ENCODE assay signal across 1 cellular context in the genomic region with DNA sequence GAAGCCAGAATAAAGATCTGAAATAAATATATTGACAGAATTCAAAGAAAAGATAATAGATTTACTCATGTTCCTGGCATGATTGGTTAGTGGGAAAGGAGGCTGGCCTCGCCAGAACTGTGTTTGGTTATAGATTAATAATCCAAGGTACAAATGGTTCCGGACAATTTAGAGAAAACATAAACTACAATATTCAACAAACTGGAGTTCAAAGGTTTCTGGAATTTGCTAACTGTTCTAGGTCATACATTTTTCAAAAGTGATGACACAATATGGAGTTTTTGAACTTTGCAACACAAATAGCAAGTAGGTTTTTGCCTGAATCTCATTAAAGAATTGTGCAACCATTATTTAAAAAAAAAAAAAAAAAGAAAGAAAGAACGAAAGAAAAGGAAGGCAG.
A peak's percentile ranks its signal among the peaks of the same experiment; 100 is the strongest.
TF ChIP-seq lines count a peak whose summit lies in the region.

No MANE protein-coding gene starts in this region.

TF ChIP-seq in HepG2, 621 proteins besides CTCF, POLR2A, EP300 and RAD21 (continued from another document and continues in another):
- TF ChIP-seq ZNF878 (CRISPR knock-in tag; IDR thresholded peaks at IDR 0.05) = no peak
- no peak for TF ChIP-seq ZNF883 (CRISPR knock-in tag; IDR thresholded peaks at IDR 0.05; ENCODE audit: not compliant biosample characterization)
- TF ChIP-seq, protein P1, sequence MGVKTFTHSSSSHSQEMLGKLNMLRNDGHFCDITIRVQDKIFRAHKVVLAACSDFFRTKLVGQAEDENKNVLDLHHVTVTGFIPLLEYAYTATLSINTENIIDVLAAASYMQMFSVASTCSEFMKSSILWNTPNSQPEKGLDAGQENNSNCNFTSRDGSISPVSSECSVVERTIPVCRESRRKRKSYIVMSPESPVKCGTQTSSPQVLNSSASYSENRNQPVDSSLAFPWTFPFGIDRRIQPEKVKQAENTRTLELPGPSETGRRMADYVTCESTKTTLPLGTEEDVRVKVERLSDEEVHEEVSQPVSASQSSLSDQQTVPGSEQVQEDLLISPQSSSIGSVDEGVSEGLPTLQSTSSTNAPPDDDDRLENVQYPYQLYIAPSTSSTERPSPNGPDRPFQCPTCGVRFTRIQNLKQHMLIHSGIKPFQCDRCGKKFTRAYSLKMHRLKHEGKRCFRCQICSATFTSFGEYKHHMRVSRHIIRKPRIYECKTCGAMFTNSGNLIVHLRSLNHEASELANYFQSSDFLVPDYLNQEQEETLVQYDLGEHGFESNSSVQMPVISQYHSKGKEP (CRISPR knock-in tag; IDR thresholded peaks at IDR 0.05) = no peak
- no peak for TF ChIP-seq RFX1 (IDR thresholded peaks at IDR 0.05)
- TF ChIP-seq, protein P2, sequence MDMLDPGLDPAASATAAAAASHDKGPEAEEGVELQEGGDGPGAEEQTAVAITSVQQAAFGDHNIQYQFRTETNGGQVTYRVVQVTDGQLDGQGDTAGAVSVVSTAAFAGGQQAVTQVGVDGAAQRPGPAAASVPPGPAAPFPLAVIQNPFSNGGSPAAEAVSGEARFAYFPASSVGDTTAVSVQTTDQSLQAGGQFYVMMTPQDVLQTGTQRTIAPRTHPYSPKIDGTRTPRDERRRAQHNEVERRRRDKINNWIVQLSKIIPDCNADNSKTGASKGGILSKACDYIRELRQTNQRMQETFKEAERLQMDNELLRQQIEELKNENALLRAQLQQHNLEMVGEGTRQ (IDR thresholded peaks at IDR 0.05; ENCODE audit: low read depth, low read length) = no peak
- TF ChIP-seq, protein P2 (CRISPR knock-in tag; IDR thresholded peaks at IDR 0.05; ENCODE audit: borderline replicate concordance) = no peak
- TF ChIP-seq MTF1 (CRISPR knock-in tag; IDR thresholded peaks at IDR 0.05) = no peak
- no peak for TF ChIP-seq ZNF296 (CRISPR knock-in tag; conservative IDR thresholded peaks at IDR 0.05)
- TF ChIP-seq SOX6 (IDR thresholded peaks at IDR 0.05) = no peak
- TF ChIP-seq SOX6 (CRISPR knock-in tag; IDR thresholded peaks at IDR 0.05) = peak; percentile 80
- peak; percentile 74 for TF ChIP-seq CEBPG (CRISPR knock-in tag; IDR thresholded peaks at IDR 0.05)
- TF ChIP-seq, protein P3, sequence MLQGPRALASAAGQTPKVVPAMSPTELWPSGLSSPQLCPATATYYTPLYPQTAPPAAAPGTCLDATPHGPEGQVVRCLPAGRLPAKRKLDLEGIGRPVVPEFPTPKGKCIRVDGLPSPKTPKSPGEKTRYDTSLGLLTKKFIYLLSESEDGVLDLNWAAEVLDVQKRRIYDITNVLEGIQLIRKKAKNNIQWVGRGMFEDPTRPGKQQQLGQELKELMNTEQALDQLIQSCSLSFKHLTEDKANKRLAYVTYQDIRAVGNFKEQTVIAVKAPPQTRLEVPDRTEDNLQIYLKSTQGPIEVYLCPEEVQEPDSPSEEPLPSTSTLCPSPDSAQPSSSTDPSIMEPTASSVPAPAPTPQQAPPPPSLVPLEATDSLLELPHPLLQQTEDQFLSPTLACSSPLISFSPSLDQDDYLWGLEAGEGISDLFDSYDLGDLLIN (CRISPR knock-in tag; IDR thresholded peaks at IDR 0.05; ENCODE audit: borderline replicate concordance) = no peak
- TF ChIP-seq PLRG1 (conservative IDR thresholded peaks at IDR 0.05) = no peak
- no peak for TF ChIP-seq ZFP36L1 (CRISPR knock-in tag; IDR thresholded peaks at IDR 0.05)
- TF ChIP-seq, protein P4, sequence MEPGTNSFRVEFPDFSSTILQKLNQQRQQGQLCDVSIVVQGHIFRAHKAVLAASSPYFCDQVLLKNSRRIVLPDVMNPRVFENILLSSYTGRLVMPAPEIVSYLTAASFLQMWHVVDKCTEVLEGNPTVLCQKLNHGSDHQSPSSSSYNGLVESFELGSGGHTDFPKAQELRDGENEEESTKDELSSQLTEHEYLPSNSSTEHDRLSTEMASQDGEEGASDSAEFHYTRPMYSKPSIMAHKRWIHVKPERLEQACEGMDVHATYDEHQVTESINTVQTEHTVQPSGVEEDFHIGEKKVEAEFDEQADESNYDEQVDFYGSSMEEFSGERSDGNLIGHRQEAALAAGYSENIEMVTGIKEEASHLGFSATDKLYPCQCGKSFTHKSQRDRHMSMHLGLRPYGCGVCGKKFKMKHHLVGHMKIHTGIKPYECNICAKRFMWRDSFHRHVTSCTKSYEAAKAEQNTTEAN (CRISPR knock-in tag; conservative IDR thresholded peaks at IDR 0.05) = no peak
- no peak for TF ChIP-seq ZC3H13 (CRISPR knock-in tag; IDR thresholded peaks at IDR 0.05)
- TF ChIP-seq, protein P5, sequence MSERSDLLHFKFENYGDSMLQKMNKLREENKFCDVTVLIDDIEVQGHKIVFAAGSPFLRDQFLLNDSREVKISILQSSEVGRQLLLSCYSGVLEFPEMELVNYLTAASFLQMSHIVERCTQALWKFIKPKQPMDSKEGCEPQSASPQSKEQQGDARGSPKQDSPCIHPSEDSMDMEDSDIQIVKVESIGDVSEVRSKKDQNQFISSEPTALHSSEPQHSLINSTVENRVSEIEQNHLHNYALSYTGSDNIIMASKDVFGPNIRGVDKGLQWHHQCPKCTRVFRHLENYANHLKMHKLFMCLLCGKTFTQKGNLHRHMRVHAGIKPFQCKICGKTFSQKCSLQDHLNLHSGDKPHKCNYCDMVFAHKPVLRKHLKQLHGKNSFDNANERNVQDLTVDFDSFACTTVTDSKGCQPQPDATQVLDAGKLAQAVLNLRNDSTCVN (CRISPR knock-in tag; IDR thresholded peaks at IDR 0.05; ENCODE audit: borderline replicate concordance) = 0 out of 2 replicates have a peak, but pooled peaks have one; percentile 39
- TF ChIP-seq NONO (IDR thresholded peaks at IDR 0.05) = no peak
- TF ChIP-seq NONO (CRISPR knock-in tag; conservative IDR thresholded peaks at IDR 0.05) = no peak
- TF ChIP-seq ZNF383 (CRISPR knock-in tag; IDR thresholded peaks at IDR 0.05; ENCODE audit: borderline replicate concordance) = no peak
- no peak for TF ChIP-seq PCBP1 (IDR thresholded peaks at IDR 0.05; ENCODE audit: borderline replicate concordance, low read depth, low read length)
- no peak for TF ChIP-seq ZNF235 (CRISPR knock-in tag; IDR thresholded peaks at IDR 0.05; ENCODE audit: borderline replicate concordance)
- no peak for TF ChIP-seq ZNF124 (CRISPR knock-in tag; IDR thresholded peaks at IDR 0.05)
- TF ChIP-seq MEIS2 (CRISPR knock-in tag; IDR thresholded peaks at IDR 0.05) = no peak
- no peak for TF ChIP-seq TARDBP (CRISPR knock-in tag; IDR thresholded peaks at IDR 0.05)
- no peak for TF ChIP-seq SMAD3 (CRISPR knock-in tag; IDR thresholded peaks at IDR 0.05)
- peak; percentile 37; the same call in 1 of the 2 replicates for TF ChIP-seq PPARG (CRISPR knock-in tag; conservative IDR thresholded peaks at IDR 0.05)
- TF ChIP-seq, protein P6, sequence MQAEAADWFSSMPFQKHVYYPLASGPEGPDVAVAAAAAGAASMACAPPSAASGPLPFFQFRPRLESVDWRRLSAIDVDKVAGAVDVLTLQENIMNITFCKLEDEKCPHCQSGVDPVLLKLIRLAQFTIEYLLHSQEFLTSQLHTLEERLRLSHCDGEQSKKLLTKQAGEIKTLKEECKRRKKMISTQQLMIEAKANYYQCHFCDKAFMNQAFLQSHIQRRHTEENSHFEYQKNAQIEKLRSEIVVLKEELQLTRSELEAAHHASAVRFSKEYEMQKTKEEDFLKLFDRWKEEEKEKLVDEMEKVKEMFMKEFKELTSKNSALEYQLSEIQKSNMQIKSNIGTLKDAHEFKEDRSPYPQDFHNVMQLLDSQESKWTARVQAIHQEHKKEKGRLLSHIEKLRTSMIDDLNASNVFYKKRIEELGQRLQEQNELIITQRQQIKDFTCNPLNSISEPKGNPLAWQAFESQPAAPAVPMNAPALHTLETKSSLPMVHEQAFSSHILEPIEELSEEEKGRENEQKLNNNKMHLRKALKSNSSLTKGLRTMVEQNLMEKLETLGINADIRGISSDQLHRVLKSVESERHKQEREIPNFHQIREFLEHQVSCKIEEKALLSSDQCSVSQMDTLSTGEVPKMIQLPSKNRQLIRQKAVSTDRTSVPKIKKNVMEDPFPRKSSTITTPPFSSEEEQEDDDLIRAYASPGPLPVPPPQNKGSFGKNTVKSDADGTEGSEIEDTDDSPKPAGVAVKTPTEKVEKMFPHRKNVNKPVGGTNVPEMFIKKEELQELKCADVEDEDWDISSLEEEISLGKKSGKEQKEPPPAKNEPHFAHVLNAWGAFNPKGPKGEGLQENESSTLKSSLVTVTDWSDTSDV (CRISPR knock-in tag; IDR thresholded peaks at IDR 0.05) = no peak
- TF ChIP-seq, protein P7, sequence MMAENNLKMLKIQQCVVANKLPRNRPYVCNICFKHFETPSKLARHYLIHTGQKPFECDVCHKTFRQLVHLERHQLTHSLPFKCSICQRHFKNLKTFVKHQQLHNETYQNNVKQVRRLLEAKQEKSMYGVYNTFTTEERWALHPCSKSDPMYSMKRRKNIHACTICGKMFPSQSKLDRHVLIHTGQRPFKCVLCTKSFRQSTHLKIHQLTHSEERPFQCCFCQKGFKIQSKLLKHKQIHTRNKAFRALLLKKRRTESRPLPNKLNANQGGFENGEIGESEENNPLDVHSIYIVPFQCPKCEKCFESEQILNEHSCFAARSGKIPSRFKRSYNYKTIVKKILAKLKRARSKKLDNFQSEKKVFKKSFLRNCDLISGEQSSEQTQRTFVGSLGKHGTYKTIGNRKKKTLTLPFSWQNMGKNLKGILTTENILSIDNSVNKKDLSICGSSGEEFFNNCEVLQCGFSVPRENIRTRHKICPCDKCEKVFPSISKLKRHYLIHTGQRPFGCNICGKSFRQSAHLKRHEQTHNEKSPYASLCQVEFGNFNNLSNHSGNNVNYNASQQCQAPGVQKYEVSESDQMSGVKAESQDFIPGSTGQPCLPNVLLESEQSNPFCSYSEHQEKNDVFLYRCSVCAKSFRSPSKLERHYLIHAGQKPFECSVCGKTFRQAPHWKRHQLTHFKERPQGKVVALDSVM (CRISPR knock-in tag; IDR thresholded peaks at IDR 0.05) = peak; percentile 54; the same call in 1 of the 2 replicates
- TF ChIP-seq, protein P8, sequence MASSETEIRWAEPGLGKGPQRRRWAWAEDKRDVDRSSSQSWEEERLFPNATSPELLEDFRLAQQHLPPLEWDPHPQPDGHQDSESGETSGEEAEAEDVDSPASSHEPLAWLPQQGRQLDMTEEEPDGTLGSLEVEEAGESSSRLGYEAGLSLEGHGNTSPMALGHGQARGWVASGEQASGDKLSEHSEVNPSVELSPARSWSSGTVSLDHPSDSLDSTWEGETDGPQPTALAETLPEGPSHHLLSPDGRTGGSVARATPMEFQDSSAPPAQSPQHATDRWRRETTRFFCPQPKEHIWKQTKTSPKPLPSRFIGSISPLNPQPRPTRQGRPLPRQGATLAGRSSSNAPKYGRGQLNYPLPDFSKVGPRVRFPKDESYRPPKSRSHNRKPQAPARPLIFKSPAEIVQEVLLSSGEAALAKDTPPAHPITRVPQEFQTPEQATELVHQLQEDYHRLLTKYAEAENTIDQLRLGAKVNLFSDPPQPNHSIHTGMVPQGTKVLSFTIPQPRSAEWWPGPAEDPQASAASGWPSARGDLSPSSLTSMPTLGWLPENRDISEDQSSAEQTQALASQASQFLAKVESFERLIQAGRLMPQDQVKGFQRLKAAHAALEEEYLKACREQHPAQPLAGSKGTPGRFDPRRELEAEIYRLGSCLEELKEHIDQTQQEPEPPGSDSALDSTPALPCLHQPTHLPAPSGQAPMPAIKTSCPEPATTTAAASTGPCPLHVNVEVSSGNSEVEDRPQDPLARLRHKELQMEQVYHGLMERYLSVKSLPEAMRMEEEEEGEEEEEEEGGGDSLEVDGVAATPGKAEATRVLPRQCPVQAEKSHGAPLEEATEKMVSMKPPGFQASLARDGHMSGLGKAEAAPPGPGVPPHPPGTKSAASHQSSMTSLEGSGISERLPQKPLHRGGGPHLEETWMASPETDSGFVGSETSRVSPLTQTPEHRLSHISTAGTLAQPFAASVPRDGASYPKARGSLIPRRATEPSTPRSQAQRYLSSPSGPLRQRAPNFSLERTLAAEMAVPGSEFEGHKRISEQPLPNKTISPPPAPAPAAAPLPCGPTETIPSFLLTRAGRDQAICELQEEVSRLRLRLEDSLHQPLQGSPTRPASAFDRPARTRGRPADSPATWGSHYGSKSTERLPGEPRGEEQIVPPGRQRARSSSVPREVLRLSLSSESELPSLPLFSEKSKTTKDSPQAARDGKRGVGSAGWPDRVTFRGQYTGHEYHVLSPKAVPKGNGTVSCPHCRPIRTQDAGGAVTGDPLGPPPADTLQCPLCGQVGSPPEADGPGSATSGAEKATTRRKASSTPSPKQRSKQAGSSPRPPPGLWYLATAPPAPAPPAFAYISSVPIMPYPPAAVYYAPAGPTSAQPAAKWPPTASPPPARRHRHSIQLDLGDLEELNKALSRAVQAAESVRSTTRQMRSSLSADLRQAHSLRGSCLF (CRISPR knock-in tag; IDR thresholded peaks at IDR 0.05; ENCODE audit: borderline replicate concordance) = no peak
- TF ChIP-seq, protein P9, sequence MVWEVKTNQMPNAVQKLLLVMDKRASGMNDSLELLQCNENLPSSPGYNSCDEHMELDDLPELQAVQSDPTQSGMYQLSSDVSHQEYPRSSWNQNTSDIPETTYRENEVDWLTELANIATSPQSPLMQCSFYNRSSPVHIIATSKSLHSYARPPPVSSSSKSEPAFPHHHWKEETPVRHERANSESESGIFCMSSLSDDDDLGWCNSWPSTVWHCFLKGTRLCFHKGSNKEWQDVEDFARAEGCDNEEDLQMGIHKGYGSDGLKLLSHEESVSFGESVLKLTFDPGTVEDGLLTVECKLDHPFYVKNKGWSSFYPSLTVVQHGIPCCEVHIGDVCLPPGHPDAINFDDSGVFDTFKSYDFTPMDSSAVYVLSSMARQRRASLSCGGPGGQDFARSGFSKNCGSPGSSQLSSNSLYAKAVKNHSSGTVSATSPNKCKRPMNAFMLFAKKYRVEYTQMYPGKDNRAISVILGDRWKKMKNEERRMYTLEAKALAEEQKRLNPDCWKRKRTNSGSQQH (CRISPR knock-in tag; IDR thresholded peaks at IDR 0.05; ENCODE audit: low read depth) = no peak
- TF ChIP-seq ZNF205 (CRISPR knock-in tag; IDR thresholded peaks at IDR 0.05) = no peak
